ENCODE assay signal across 20 cellular contexts in the genomic region with DNA sequence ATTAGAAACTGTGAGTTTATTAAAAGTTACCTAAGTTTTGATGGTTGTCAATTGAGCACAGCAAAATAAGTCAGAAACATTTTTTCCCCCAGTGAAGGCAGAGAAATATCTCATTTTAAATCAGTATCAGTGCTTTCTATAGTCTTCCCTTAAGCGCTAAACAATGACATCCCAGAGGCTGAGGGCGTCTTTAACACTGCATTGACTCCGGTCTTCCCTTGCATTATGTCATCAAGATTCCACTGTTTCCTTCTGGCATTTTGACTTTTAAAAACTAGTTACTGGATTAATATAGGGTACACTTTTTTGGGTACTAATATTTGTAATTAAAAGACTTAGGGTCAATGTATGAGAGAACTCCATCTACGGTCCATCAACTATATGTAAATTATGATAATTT. TPM values are rescaled to one million over a fixed set of nuclear protein-coding genes. Genes with fewer than 3 reads are reported as not detected.
DNase-seq lines count a peak whose midpoint lies in the region; ATAC-seq and TF ChIP-seq lines count a peak whose summit lies in the region.
"Had no signal": no experiment of that assay in that cellular context is flagged by ENCODE, and none has a peak within 500 bp of the region (broad histone marks: within the 10 kb centered on the region; RNA-seq: fewer than 3 reads in every experiment).

No MANE protein-coding gene starts in this region.

- intact Hi-C loops in dorsolateral prefrontal cortex (cut with DNase I): loop anchor here (5.0 kb wide), 3 partner anchors 33 to 123 kb away; partner anchors contain the start of gene ADIRF (in 1 of the 2)

- H3K4ac ChIP-seq in mesendoderm (ENCODE audit: low read depth, low read length): no peak overlapping the region

- no peaks in the 10 kb centered on the region for H3K9me3 Mint-ChIP-seq in CD4-positive, CD25-positive, alpha-beta regulatory T cell
- H3K9me3 Mint-ChIP-seq: activated CD4-positive, alpha-beta memory T cell treated with anti-CD3 and anti-CD28 coated beads for 36 hours; CD14-positive monocyte had no signal

- peaks cover 41% of the 10 kb centered on the region for H3K79me2 ChIP-seq in mesendoderm (ENCODE audit: control insufficient read depth, insufficient read depth, low read length)

- peaks cover 12% of the 10 kb centered on the region for H3K79me1 ChIP-seq in mesendoderm (ENCODE audit: low read length)

- ATAC-seq in CD4-positive, CD25-positive, alpha-beta regulatory T cell (ENCODE audit: low read depth in 2 of 2): no peak
- ATAC-seq in HG03521 (IDR thresholded peaks at IDR 0.05; ENCODE audit: unreplicated experiment): no peak
- ATAC-seq: gastroesophageal sphincter; HCT116; lower lobe of right lung; naive thymus-derived CD4-positive, alpha-beta T cell; psoas muscle had no signal

- no peak overlapping the region for H3K56ac ChIP-seq in mesendoderm (ENCODE audit: low read length)

- no peak overlapping the region for H2AK5ac ChIP-seq in mesendoderm (ENCODE audit: low read length)

- no peak overlapping the region for H2BK5ac ChIP-seq in mesendoderm (ENCODE audit: low read length)

- no peak overlapping the region for H3K9ac ChIP-seq in mesendoderm (ENCODE audit: low read length)

- H3K36me3 Mint-ChIP-seq in CD4-positive, CD25-positive, alpha-beta regulatory T cell: peaks cover 5% of the 10 kb centered on the region

- H3K4me1 Mint-ChIP-seq in CD4-positive, CD25-positive, alpha-beta regulatory T cell: peaks cover 48 to 81% (median 68%) of the 10 kb centered on the region in 4 donors

- no peak for DNase-seq in CD4-positive, CD25-positive, alpha-beta regulatory T cell
- DNase-seq in NB4 (ENCODE audit: low read depth) (no peak), dorsolateral prefrontal cortex (no peak), mesendoderm (peak; percentile 59), erythroblast (lab: John Stamatoyannopoulos, UW) (no peak), NCI-H2196 (lab: John Stamatoyannopoulos, UW; ENCODE audit: unreplicated experiment) (no peak)
- no peak for DNase-seq in stimulated activated CD4-positive, alpha-beta T cell treated with anti-CD3 and anti-CD28 coated beads, Interleukin-4, amount 100 ng/mL, for 4 hours
- DNase-seq: activated CD4-positive, alpha-beta memory T cell treated with anti-CD3 and anti-CD28 coated beads for 36 hours; activated T-cell treated with anti-CD3 and anti-CD28 coated beads, Interleukin-2, amount 50 U/mL, for 1 hour; caudate nucleus; lower lobe of right lung; naive thymus-derived CD4-positive, alpha-beta T cell; NCI-H1436; psoas muscle; RPMI8226; SW 1271 had no signal

- peak overlapping the region; percentile 88 for H3K4me3 ChIP-seq in CD4-positive, CD25-positive, alpha-beta regulatory T cell (ENCODE audit: low read depth, low read length)
- H3K4me3 ChIP-seq in NB4 (ENCODE audit: low read depth, low read length): peak overlapping the region; percentile 77
- peak overlapping the region in 38 of 59 donors; percentile 2 to 94 (median 88) for H3K4me3 ChIP-seq in dorsolateral prefrontal cortex
- no peak overlapping the region for H3K4me3 ChIP-seq in mesendoderm (ENCODE audit: low read length)
- H3K4me3 ChIP-seq: gastroesophageal sphincter, psoas muscle had no signal

- H4K5ac ChIP-seq in mesendoderm (ENCODE audit: low read length): no peak overlapping the region

- TF ChIP-seq CTCF in NB4 (IDR thresholded peaks at IDR 0.05; ENCODE audit: low read depth, low read length) (no peak), dorsolateral prefrontal cortex (IDR thresholded peaks at IDR 0.05 in 54 of 56, conservative IDR thresholded peaks at IDR 0.05 in 2 of 56; ENCODE audit: low read depth in 1 of 56, partially characterized antibody in 56 of 56) (no peak)

- TF ChIP-seq POLR2A in NB4 (IDR thresholded peaks at IDR 0.05; ENCODE audit: extremely low read depth, insufficient read length) (no peak), erythroblast (IDR thresholded peaks at IDR 0.05; ENCODE audit: low read length) (no peak)

- H3K27me3 Mint-ChIP-seq in CD4-positive, CD25-positive, alpha-beta regulatory T cell: no peaks in the 10 kb centered on the region
- H3K27me3 Mint-ChIP-seq: activated CD4-positive, alpha-beta memory T cell treated with anti-CD3 and anti-CD28 coated beads for 36 hours; naive thymus-derived CD4-positive, alpha-beta T cell had no signal

- H3K36me3 ChIP-seq in CD4-positive, CD25-positive, alpha-beta regulatory T cell (ENCODE audit: control insufficient read depth, insufficient read depth, low read length): peaks cover 6% of the 10 kb centered on the region
- peaks cover 1% of the 10 kb centered on the region for H3K36me3 ChIP-seq in mesendoderm (ENCODE audit: control insufficient read depth, insufficient read depth, low read length)
- H3K36me3 ChIP-seq: lower lobe of right lung had no signal

- no peak overlapping the region for H2BK15ac ChIP-seq in mesendoderm (replicated peaks; ENCODE audit: low read depth)

- peak overlapping the region; percentile 45 for H3K27ac ChIP-seq in CD4-positive, CD25-positive, alpha-beta regulatory T cell (ENCODE audit: insufficient read depth, low read length, poor library complexity, severe bottlenecking)
- H3K27ac ChIP-seq in dorsolateral prefrontal cortex: peak overlapping the region in 15 of 59 donors; percentile 3 to 93 (median 13)
- no peak overlapping the region for H3K27ac ChIP-seq in mesendoderm (ENCODE audit: low read depth, low read length)
- H3K27ac ChIP-seq: lower lobe of right lung, psoas muscle had no signal

- no peak overlapping the region for H2BK120ac ChIP-seq in mesendoderm (ENCODE audit: low read depth, low read length)

- H3K4me3 Mint-ChIP-seq in CD4-positive, CD25-positive, alpha-beta regulatory T cell: peak overlapping the region in 3 of 4 donors; percentile 92 to 97 (median 96)

- no peak overlapping the region for H3K23ac ChIP-seq in mesendoderm (ENCODE audit: low read length)

- H3K4me1 ChIP-seq in CD4-positive, CD25-positive, alpha-beta regulatory T cell (ENCODE audit: control insufficient read depth, insufficient read depth, low read length, poor library complexity, severe bottlenecking): peaks cover 65% of the 10 kb centered on the region
- H3K4me1 ChIP-seq in mesendoderm (ENCODE audit: control insufficient read depth, low read depth, low read length): no peaks in the 10 kb centered on the region

- H3K4me2 ChIP-seq in mesendoderm (ENCODE audit: low read length): no peak overlapping the region

- no peak overlapping the region for H3K27ac Mint-ChIP-seq in CD4-positive, CD25-positive, alpha-beta regulatory T cell
- H3K27ac Mint-ChIP-seq: activated CD4-positive, alpha-beta memory T cell treated with anti-CD3 and anti-CD28 coated beads for 36 hours had no signal

- WGBS in mesendoderm (ENCODE audit: extremely low coverage, insufficient coverage, low lambda C conversion rate): no CpG with 5 or more reads among the region's 4 CpGs

- no peaks in the 10 kb centered on the region for H3K27me3 ChIP-seq in CD4-positive, CD25-positive, alpha-beta regulatory T cell (ENCODE audit: control insufficient read depth, insufficient read depth, low read length)
- H3K27me3 ChIP-seq in dorsolateral prefrontal cortex (no peaks in the 10 kb centered on the region), mesendoderm (ENCODE audit: insufficient read depth, low read length, poor library complexity) (no peaks in the 10 kb centered on the region)
- H3K27me3 ChIP-seq: gastroesophageal sphincter had no signal

- no peaks in the 10 kb centered on the region for H3K9me3 ChIP-seq in CD4-positive, CD25-positive, alpha-beta regulatory T cell (ENCODE audit: control insufficient read depth in 2 of 2, low read length in 2 of 2)
- H3K9me3 ChIP-seq: gastroesophageal sphincter, lower lobe of right lung, psoas muscle had no signal

- no peak overlapping the region for H3K18ac ChIP-seq in mesendoderm (ENCODE audit: low read length)

- no peak overlapping the region for H4K8ac ChIP-seq in mesendoderm (ENCODE audit: low read depth, low read length)

RNA-seq across cellular contexts. Expression of gene GLUD1, which starts 3.9 kb away (rescaled TPM):
- total RNA-seq in CD4-positive, CD25-positive, alpha-beta regulatory T cell: 124 TPM
- 100 to 1,000 TPM; 122 to 157 (median 130) TPM for polyA plus RNA-seq in CD4-positive, CD25-positive, alpha-beta regulatory T cell
- total RNA-seq in dorsolateral prefrontal cortex: 100 to 1,000 TPM; 180 to 488 (median 250) TPM
- 61.6 TPM for polyA plus RNA-seq in mesendoderm (2013, experiment 1 of 2)
- 61.5 TPM for polyA plus RNA-seq in mesendoderm (2013, experiment 2 of 2)

RNA-seq across cellular contexts. Expression of gene SHLD2, which starts 4.2 kb away (rescaled TPM):
- total RNA-seq in CD4-positive, CD25-positive, alpha-beta regulatory T cell: 30.5 TPM
- polyA plus RNA-seq in CD4-positive, CD25-positive, alpha-beta regulatory T cell: 10 to 100 TPM; 20.9 to 32.8 (median 22.8) TPM
- total RNA-seq in dorsolateral prefrontal cortex: 10 to 100 TPM in 117 of 120 experiments, 1 to 10 TPM in 3; 9.7 to 19.5 (median 13.7) TPM
- polyA plus RNA-seq in mesendoderm (2013, experiment 1 of 2): 32.1 TPM
- 31.4 TPM for polyA plus RNA-seq in mesendoderm (2013, experiment 2 of 2)
